1 cellular context compared by ENCODE assay signal in genomic region chr5:18329346-18329745, GRCh38.
TF ChIP-seq lines count a peak whose summit lies in the region.

No MANE protein-coding gene starts in this region.

TF ChIP-seq in HepG2, 621 proteins besides CTCF, POLR2A, EP300 and RAD21 (continued from another document):
- TF ChIP-seq, protein P1, sequence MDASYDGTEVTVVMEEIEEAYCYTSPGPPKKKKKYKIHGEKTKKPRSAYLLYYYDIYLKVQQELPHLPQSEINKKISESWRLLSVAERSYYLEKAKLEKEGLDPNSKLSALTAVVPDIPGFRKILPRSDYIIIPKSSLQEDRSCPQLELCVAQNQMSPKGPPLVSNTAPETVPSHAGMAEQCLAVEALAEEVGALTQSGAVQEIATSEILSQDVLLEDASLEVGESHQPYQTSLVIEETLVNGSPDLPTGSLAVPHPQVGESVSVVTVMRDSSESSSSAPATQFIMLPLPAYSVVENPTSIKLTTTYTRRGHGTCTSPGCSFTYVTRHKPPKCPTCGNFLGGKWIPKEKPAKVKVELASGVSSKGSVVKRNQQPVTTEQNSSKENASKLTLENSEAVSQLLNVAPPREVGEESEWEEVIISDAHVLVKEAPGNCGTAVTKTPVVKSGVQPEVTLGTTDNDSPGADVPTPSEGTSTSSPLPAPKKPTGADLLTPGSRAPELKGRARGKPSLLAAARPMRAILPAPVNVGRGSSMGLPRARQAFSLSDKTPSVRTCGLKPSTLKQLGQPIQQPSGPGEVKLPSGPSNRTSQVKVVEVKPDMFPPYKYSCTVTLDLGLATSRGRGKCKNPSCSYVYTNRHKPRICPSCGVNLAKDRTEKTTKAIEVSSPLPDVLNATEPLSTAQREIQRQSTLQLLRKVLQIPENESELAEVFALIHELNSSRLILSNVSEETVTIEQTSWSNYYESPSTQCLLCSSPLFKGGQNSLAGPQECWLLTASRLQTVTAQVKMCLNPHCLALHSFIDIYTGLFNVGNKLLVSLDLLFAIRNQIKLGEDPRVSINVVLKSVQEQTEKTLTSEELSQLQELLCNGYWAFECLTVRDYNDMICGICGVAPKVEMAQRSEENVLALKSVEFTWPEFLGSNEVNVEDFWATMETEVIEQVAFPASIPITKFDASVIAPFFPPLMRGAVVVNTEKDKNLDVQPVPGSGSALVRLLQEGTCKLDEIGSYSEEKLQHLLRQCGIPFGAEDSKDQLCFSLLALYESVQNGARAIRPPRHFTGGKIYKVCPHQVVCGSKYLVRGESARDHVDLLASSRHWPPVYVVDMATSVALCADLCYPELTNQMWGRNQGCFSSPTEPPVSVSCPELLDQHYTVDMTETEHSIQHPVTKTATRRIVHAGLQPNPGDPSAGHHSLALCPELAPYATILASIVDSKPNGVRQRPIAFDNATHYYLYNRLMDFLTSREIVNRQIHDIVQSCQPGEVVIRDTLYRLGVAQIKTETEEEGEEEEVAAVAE (CRISPR knock-in tag; IDR thresholded peaks at IDR 0.05; ENCODE audit: borderline replicate concordance), result no peak
- TF ChIP-seq ZNF670 (CRISPR knock-in tag; IDR thresholded peaks at IDR 0.05; ENCODE audit: borderline replicate concordance) (no peak), ZNF567 (CRISPR knock-in tag; IDR thresholded peaks at IDR 0.05; ENCODE audit: borderline replicate concordance) (no peak)
TF ChIP-seq in HepG2: peak in this region for 0.
